ENCODE assay signal across 19 cellular contexts in genomic region chr16:10866196-10866976, GRCh38. TPM values are rescaled to one million over a fixed set of nuclear protein-coding genes. Genes with fewer than 3 reads are reported as not detected.
DNase-seq lines count a peak whose midpoint lies in the region; ATAC-seq and TF ChIP-seq lines count a peak whose summit lies in the region.
"Had no signal": no experiment of that assay in that cellular context is flagged by ENCODE, and none has a peak within 500 bp of the region (broad histone marks: within the 10 kb centered on the region; RNA-seq: fewer than 3 reads in every experiment).

No MANE protein-coding gene starts in this region.

- no peaks in the 10 kb centered on the region for H4K20me1 ChIP-seq in PC-3 (ENCODE audit: low read length)

- H3K9me3 ChIP-seq in mucosa of rectum (ENCODE audit: control insufficient read depth in 2 of 2, low read length in 2 of 2) (no peaks in the 10 kb centered on the region), upper lobe of left lung (no peaks in the 10 kb centered on the region), PC-3 (ENCODE audit: low read length) (no peaks in the 10 kb centered on the region)
- H3K9me3 ChIP-seq: mucosa of descending colon had no signal

- no peaks in the 10 kb centered on the region for H3K27me3 Mint-ChIP-seq in dendritic cell treated with granulocyte-macrophage colony-stimulating factor and Interleukin-4, amounts not matched to agents 40 ng/mL and 50 ng/mL, for 4 days

- ATAC-seq in upper lobe of left lung (ENCODE audit: low FRiP score in 2 of 2), result no peak
- no peak for ATAC-seq in PC-3
- ATAC-seq in GM21447 (IDR thresholded peaks at IDR 0.05; ENCODE audit: unreplicated experiment), result no peak
- ATAC-seq: mucosa of descending colon had no signal

- TF ChIP-seq CTCF in upper lobe of left lung (IDR thresholded peaks at IDR 0.05) (no peak), PC-3 (conservative IDR thresholded peaks at IDR 0.05; ENCODE audit: low read depth, low read length) (no peak)

- CTCF ChIA-PET in PC-3 (lab: Charles Lee), result no interaction called here

- H2AFZ ChIP-seq in PC-3 (ENCODE audit: low read length), result no peak overlapping the region

- no peaks in the 10 kb centered on the region for H3K27me3 ChIP-seq in mucosa of rectum (ENCODE audit: control insufficient read depth in 2 of 2, insufficient read depth in 2 of 2, low read length in 2 of 2)
- H3K27me3 ChIP-seq in upper lobe of left lung, result no peaks in the 10 kb centered on the region
- H3K27me3 ChIP-seq in PC-3 (ENCODE audit: low read length), result no peaks in the 10 kb centered on the region

- DNase-seq in activated effector memory CD4-positive, alpha-beta T cell treated with anti-CD3 and anti-CD28 coated beads, Interleukin-2, amount 50 U/mL, for 16 hours, result peak; percentile 52
- no peak for DNase-seq in activated effector memory CD4-positive, alpha-beta T cell treated with Interleukin-2 at 50 U/mL for 16 hours
- DNase-seq in upper lobe of left lung (peak in 1 of 2 donors; percentile 63), PC-3 (no peak), T-helper 1 cell (no peak)
- DNase-seq: 8988T; activated CD4-positive, alpha-beta T cell treated with anti-CD3 and anti-CD28 coated beads, Interleukin-2, amount 10 ng/mL, durations not matched to agents 7 days and 5 days; activated naive CD4-positive, alpha-beta T cell treated with anti-CD3 and anti-CD28 coated beads, Interleukin-2, amount 10 ng/mL, durations not matched to agents 7 days and 5 days; aorta; DMS53; GOT3; mucosa of descending colon; NCI-H1417 treated with DMSO at 0.1 percent for 48 hours; NCI-H2171; NCI-H82 had no signal

- peak overlapping the region; percentile 92 for H3K27ac Mint-ChIP-seq in dendritic cell treated with granulocyte-macrophage colony-stimulating factor and Interleukin-4, amounts not matched to agents 40 ng/mL and 50 ng/mL, for 4 days
- H3K27ac Mint-ChIP-seq: activated CD4-positive, alpha-beta T cell treated with anti-CD3 and anti-CD28 coated beads, Interleukin-2, amount 10 ng/mL, durations not matched to agents 7 days and 5 days; activated naive CD4-positive, alpha-beta T cell treated with anti-CD3 and anti-CD28 coated beads, Interleukin-2, amount 10 ng/mL, durations not matched to agents 7 days and 5 days had no signal

- no peak for TF ChIP-seq EP300 in upper lobe of left lung (IDR thresholded peaks at IDR 0.05)

- H3K36me3 Mint-ChIP-seq in dendritic cell treated with granulocyte-macrophage colony-stimulating factor and Interleukin-4, amounts not matched to agents 40 ng/mL and 50 ng/mL, for 4 days (ENCODE audit: low read depth), result peaks cover 56% of the 10 kb centered on the region
- H3K36me3 Mint-ChIP-seq: activated naive CD4-positive, alpha-beta T cell treated with anti-CD3 and anti-CD28 coated beads, Interleukin-2, amount 10 ng/mL, durations not matched to agents 7 days and 5 days had no signal

- WGBS in upper lobe of left lung, 2 donors, result 52 to 68% methylated on average over 5 to 11 of the region's 11 CpGs

- intact Hi-C loops in dendritic cell treated with granulocyte-macrophage colony-stimulating factor and Interleukin-4, amounts not matched to agents 40 ng/mL and 50 ng/mL, for 4 days (cut with micrococcal nuclease), result no loop called here
- intact Hi-C loops in PC-3 (cut with micrococcal nuclease), result no loop called here

- H3K9ac ChIP-seq in mucosa of rectum (ENCODE audit: low read depth in 1 of 2, low read length in 2 of 2), result no peak overlapping the region
- H3K9ac ChIP-seq in PC-3 (ENCODE audit: low read length), result no peak overlapping the region

- H3K4me3 Mint-ChIP-seq in dendritic cell treated with granulocyte-macrophage colony-stimulating factor and Interleukin-4, amounts not matched to agents 40 ng/mL and 50 ng/mL, for 4 days, result peak overlapping the region; percentile 85
- H3K4me3 Mint-ChIP-seq: activated CD4-positive, alpha-beta T cell treated with anti-CD3 and anti-CD28 coated beads, Interleukin-2, amount 10 ng/mL, durations not matched to agents 7 days and 5 days; activated naive CD4-positive, alpha-beta T cell treated with anti-CD3 and anti-CD28 coated beads, Interleukin-2, amount 10 ng/mL, durations not matched to agents 7 days and 5 days had no signal

- H3K9me3 Mint-ChIP-seq in dendritic cell treated with granulocyte-macrophage colony-stimulating factor and Interleukin-4, amounts not matched to agents 40 ng/mL and 50 ng/mL, for 4 days, result no peaks in the 10 kb centered on the region
- H3K9me3 Mint-ChIP-seq: activated CD4-positive, alpha-beta T cell treated with anti-CD3 and anti-CD28 coated beads, Interleukin-2, amount 10 ng/mL, durations not matched to agents 7 days and 5 days; activated naive CD4-positive, alpha-beta T cell treated with anti-CD3 and anti-CD28 coated beads, Interleukin-2, amount 10 ng/mL, durations not matched to agents 7 days and 5 days had no signal

- peaks cover 7 to 14% of the 10 kb centered on the region in 2 donors for H3K4me1 ChIP-seq in mucosa of rectum (ENCODE audit: control insufficient read depth in 2 of 2, insufficient read depth in 2 of 2, low read length in 2 of 2)
- H3K4me1 ChIP-seq in upper lobe of left lung, result peaks cover 32 to 64% (median 43%) of the 10 kb centered on the region in 4 donors
- H3K4me1 ChIP-seq in PC-3 (ENCODE audit: insufficient read depth, low read length), result peaks cover 25% of the 10 kb centered on the region

- POLR2A ChIA-PET in PC-3 (lab: Charles Lee; ENCODE audit: unreplicated experiment), result no interaction called here

- no peak overlapping the region for H3K4me2 ChIP-seq in PC-3 (ENCODE audit: low read length)

- H3K9me2 ChIP-seq in PC-3 (replicated peaks; ENCODE audit: low read length), result no peaks in the 10 kb centered on the region

- TF ChIP-seq POLR2A in upper lobe of left lung (IDR thresholded peaks at IDR 0.05), result no peak

- BruUV-seq in PC-3 (replicated peaks; lab: Mats Ljungman, UMichigan), result no TSS peak

- H3K4me3 ChIP-seq in mucosa of rectum (ENCODE audit: low read length in 2 of 2), result peak overlapping the region; percentile 22 to 43
- peak overlapping the region in 1 of 4 donors; percentile 23 for H3K4me3 ChIP-seq in upper lobe of left lung
- no peak overlapping the region for H3K4me3 ChIP-seq in PC-3 (ENCODE audit: low read length)
- H3K4me3 ChIP-seq: mucosa of descending colon had no signal

- H3K79me2 ChIP-seq in PC-3 (ENCODE audit: low read length), result no peaks in the 10 kb centered on the region

- H3K27ac ChIP-seq in mucosa of rectum (ENCODE audit: low read depth in 2 of 2, low read length in 2 of 2), result peak overlapping the region; percentile 54 to 56
- peak overlapping the region; percentile 28 to 79 (median 42) for H3K27ac ChIP-seq in upper lobe of left lung
- no peak overlapping the region for H3K27ac ChIP-seq in PC-3 (ENCODE audit: low read length)

- peaks cover 77% of the 10 kb centered on the region for H3K4me1 Mint-ChIP-seq in dendritic cell treated with granulocyte-macrophage colony-stimulating factor and Interleukin-4, amounts not matched to agents 40 ng/mL and 50 ng/mL, for 4 days (ENCODE audit: low read depth)

- H3K36me3 ChIP-seq in mucosa of rectum (ENCODE audit: control insufficient read depth in 2 of 2, insufficient read depth in 2 of 2, low read length in 2 of 2), result no peaks in the 10 kb centered on the region
- H3K36me3 ChIP-seq in upper lobe of left lung, result no peaks in the 10 kb centered on the region
- no peaks in the 10 kb centered on the region for H3K36me3 ChIP-seq in PC-3 (ENCODE audit: low read depth, low read length)

- no peaks in the 10 kb centered on the region for H3F3A ChIP-seq in PC-3 (ENCODE audit: low read length, unreplicated experiment)

RNA-seq across cellular contexts. Expression of gene CIITA, which starts 10.6 kb away (rescaled TPM):
- total RNA-seq in upper lobe of left lung (100 to 1,000 TPM in 2 of 6 donors, 10 to 100 TPM in 4; 27.2 to 145 (median 83.2) TPM), PC-3 (2014; rRNA removed) (not detected in 2 replicates)

RNA-seq across cellular contexts. Expression of gene TVP23A, which starts 47.8 kb away (rescaled TPM):
- total RNA-seq in upper lobe of left lung (1 to 10 TPM in 1 of 6 donors, under 1 TPM in 3, not detected in 2; 0.20 to 2.3 (median 0.61) TPM), PC-3 (2014; rRNA removed) (not detected in 2 replicates)
- total RNA-seq: activated CD4-positive, alpha-beta T cell treated with anti-CD3 and anti-CD28 coated beads, Interleukin-2, amount 10 ng/mL, durations not matched to agents 7 days and 5 days; fibroblast of villous mesenchyme had no signal

Comparison
In these comparisons a context has a peak if more than half of its experiments do, and no peak if none do; other contexts are left out.
1. RNA of gene CIITA, which starts 10.6 kb away (total RNA-seq): 27.2 to 145 TPM in upper lobe of left lung; not detected in PC-3; every median in the first group is over 10 times any median in the second.